In genomic region chr1:28161770-28162550, GRCh38 we compare ENCODE assay signal across 24 cellular contexts. TPM values are rescaled to one million over a fixed set of nuclear protein-coding genes. Genes with fewer than 3 reads are reported as not detected.
DNase-seq lines count a peak whose midpoint lies in the region; ATAC-seq and TF ChIP-seq lines count a peak whose summit lies in the region.
"Had no signal": no experiment of that assay in that cellular context is flagged by ENCODE, and none has a peak within 500 bp of the region (broad histone marks: within the 10 kb centered on the region; RNA-seq: fewer than 3 reads in every experiment).

No MANE protein-coding gene starts in this region.

- H3K4me1 ChIP-seq in left ventricle myocardium inferior (peaks cover 24% of the 10 kb centered on the region), upper lobe of right lung (peaks cover 37% of the 10 kb centered on the region)
- H3K4me1 ChIP-seq: psoas muscle, SJCRH30, tibial artery had no signal

- H3K4me3 Mint-ChIP-seq in T-helper 17 cell = no peak overlapping the region
- H3K4me3 Mint-ChIP-seq: activated B cell treated with CpG ODN at 0.5 μM for 24 hours; activated T-helper 1 cell treated with anti-CD3 and anti-CD28 coated beads, Interleukin-12 subunit alpha, Interleukin-12 subunit beta, Interleukin-2, Interleukin-4 antibody, amounts not matched to agents 30 ng/mL and 10 ng/mL and 1 ng/mL, durations not matched to agents 14 hours and 24 hours and 36 hours; CD4-positive, alpha-beta memory T cell; HFFc6; naive thymus-derived CD4-positive, alpha-beta T cell; T-helper 2 cell treated with Interferon-gamma antibody and Interleukin-4, amounts not matched to agents 5 μg/mL and 100 μg/mL, for 36 hours had no signal

- no peaks in the 10 kb centered on the region for H3K36me3 ChIP-seq in left ventricle myocardium inferior
- no peaks in the 10 kb centered on the region for H3K36me3 ChIP-seq in upper lobe of right lung
- H3K36me3 ChIP-seq: SJCRH30, tibial artery had no signal

- H3K9me3 ChIP-seq in left ventricle myocardium inferior (replicated peaks) (peaks cover 8% of the 10 kb centered on the region), T-helper 17 cell (ENCODE audit: control insufficient read depth, low read length, poor library complexity, severe bottlenecking) (no peaks in the 10 kb centered on the region), upper lobe of right lung (no peaks in the 10 kb centered on the region)
- H3K9me3 ChIP-seq: psoas muscle, SJCRH30, tibial artery had no signal

- TF ChIP-seq CTCF in left ventricle myocardium inferior (IDR thresholded peaks at IDR 0.05; ENCODE audit: borderline replicate concordance) = no peak
- no peak for TF ChIP-seq CTCF in upper lobe of right lung (IDR thresholded peaks at IDR 0.05)

- H3K36me3 Mint-ChIP-seq in T-helper 17 cell (ENCODE audit: low read depth) = peaks cover 10% of the 10 kb centered on the region
- H3K36me3 Mint-ChIP-seq: CD4-positive, alpha-beta memory T cell had no signal

- no peak overlapping the region for H3K4me3 ChIP-seq in left ventricle myocardium inferior
- H3K4me3 ChIP-seq in upper lobe of right lung = no peak overlapping the region
- H3K4me3 ChIP-seq: psoas muscle, SJCRH30, tibial artery had no signal

- ATAC-seq in Right ventricle myocardium inferior (no peak), T-helper 17 cell (no peak), upper lobe of right lung (peak; percentile 64)
- ATAC-seq: naive thymus-derived CD4-positive, alpha-beta T cell had no signal

- intact Hi-C loops in left ventricle myocardium inferior (cut with micrococcal nuclease) = no loop called here
- intact Hi-C loops in Right ventricle myocardium inferior (cut with DNase I) = no loop called here
- intact Hi-C loops in upper lobe of right lung (cut with DNase I) = no loop called here

- no peaks in the 10 kb centered on the region for H3K27me3 ChIP-seq in left ventricle myocardium inferior (ENCODE audit: low read depth)
- H3K27me3 ChIP-seq in upper lobe of right lung = no peaks in the 10 kb centered on the region
- H3K27me3 ChIP-seq: SJCRH30, tibial artery had no signal

- H3K27ac ChIP-seq in left ventricle myocardium inferior (replicated peaks) (peak overlapping the region; percentile 78), upper lobe of right lung (no peak overlapping the region)
- H3K27ac ChIP-seq: psoas muscle, SJCRH30, tibial artery had no signal

- H3K27ac Mint-ChIP-seq in T-helper 17 cell = peak overlapping the region; percentile 29
- H3K27ac Mint-ChIP-seq: activated B cell treated with CpG ODN at 0.5 μM for 24 hours; activated T-helper 1 cell treated with anti-CD3 and anti-CD28 coated beads, Interleukin-12 subunit alpha, Interleukin-12 subunit beta, Interleukin-2, Interleukin-4 antibody, amounts not matched to agents 30 ng/mL and 10 ng/mL and 1 ng/mL, durations not matched to agents 14 hours and 24 hours and 36 hours; CD4-positive, alpha-beta memory T cell; HFFc6; T-helper 2 cell treated with Interferon-gamma antibody and Interleukin-4, amounts not matched to agents 5 μg/mL and 100 μg/mL, for 36 hours had no signal

- H3K4me1 Mint-ChIP-seq in T-helper 17 cell = peaks cover 8% of the 10 kb centered on the region
- H3K4me1 Mint-ChIP-seq: activated B cell treated with CpG ODN at 0.5 μM for 24 hours had no signal

- DNase-seq in left ventricle myocardium inferior (no peak), Right ventricle myocardium inferior (ENCODE audit: missing footprints) (no peak), T-helper 17 cell (no peak), medulla oblongata (ENCODE audit: extremely low spot score) (peak; percentile 40), upper lobe of right lung (no peak), NCI-H2029 treated with DMSO at 0.1 percent for 48 hours (lab: John Stamatoyannopoulos, UW) (no peak)
- no peak for DNase-seq in activated CD8-positive, alpha-beta memory T cell treated with anti-CD3 and anti-CD28 coated beads, Interleukin-2, amount 50 U/mL, for 48 hours
- no peak for DNase-seq in stimulated activated CD4-positive, alpha-beta T cell treated with anti-CD3 and anti-CD28 coated beads, Interleukin-4, amount 100 ng/mL, for 24 hours
- DNase-seq: ACHN; activated B cell treated with CpG ODN at 0.5 μM for 24 hours; CD4-positive, alpha-beta memory T cell; DMS79; HFFc6; mammary epithelial cell; naive thymus-derived CD4-positive, alpha-beta T cell; NCI-H146; NCI-H345; SJCRH30; tibial artery had no signal

- peaks cover 14% of the 10 kb centered on the region for H3K27me3 Mint-ChIP-seq in T-helper 17 cell
- H3K27me3 Mint-ChIP-seq: activated B cell treated with CpG ODN at 0.5 μM for 24 hours had no signal

RNA-seq across cellular contexts. Expression of gene PTAFR, which starts 14.5 kb away (rescaled TPM):
- 1.5 TPM for total RNA-seq in left ventricle myocardium inferior
- total RNA-seq in Right ventricle myocardium inferior = 2.7 TPM
- total RNA-seq in T-helper 17 cell = 1 to 10 TPM; 2.4 to 2.9 TPM
- 31.6 TPM for total RNA-seq in upper lobe of right lung
- total RNA-seq: glomerular endothelial cell, LHCN-M2 had no signal
